9 cellular contexts compared by ENCODE assay signal in genomic region chr12:44317651-44318126, GRCh38.
DNase-seq lines count a peak whose midpoint lies in the region; ATAC-seq, FAIRE-seq and TF ChIP-seq lines count a peak whose summit lies in the region.
"Had no signal": no experiment of that assay in that cellular context is flagged by ENCODE, and none has a peak within 500 bp of the region (broad histone marks: within the 10 kb centered on the region; RNA-seq: fewer than 3 reads in every experiment).

No MANE protein-coding gene starts in this region.

- H3K4me1 ChIP-seq in endodermal cell (ENCODE audit: control insufficient read depth, insufficient read depth, low read length) (no peaks in the 10 kb centered on the region), vagina (no peaks in the 10 kb centered on the region)

- no peaks in the 10 kb centered on the region for H3K36me3 Mint-ChIP-seq in endodermal cell (ENCODE audit: low read depth)
- no peaks in the 10 kb centered on the region for H3K36me3 Mint-ChIP-seq in stimulated activated effector memory CD8-positive, alpha-beta T cell treated with anti-CD3 and anti-CD28 coated beads, Interleukin-12 subunit alpha, Interleukin-12 subunit beta, amount 100 ng/mL, for 72 hours

- H3K27me3 Mint-ChIP-seq in endodermal cell (ENCODE audit: insufficient read depth) = no peaks in the 10 kb centered on the region

- no peak overlapping the region for H3K9ac ChIP-seq in endodermal cell (ENCODE audit: extremely low read depth, low read length, poor library complexity, severe bottlenecking)

- H3K36me3 ChIP-seq in endodermal cell (ENCODE audit: control insufficient read depth, insufficient read depth, low read length) = no peaks in the 10 kb centered on the region
- no peaks in the 10 kb centered on the region for H3K36me3 ChIP-seq in vagina

- H3K9me3 ChIP-seq in endodermal cell (ENCODE audit: control insufficient read depth, low read length) (peaks cover 2% of the 10 kb centered on the region), vagina (no peaks in the 10 kb centered on the region)

- DNase-seq in NCI-H2171 treated with DMSO at 0.1 percent for 48 hours (lab: John Stamatoyannopoulos, UW) (peak; percentile 58), endodermal cell (peak; percentile 75), vagina (ENCODE audit: extremely low spot score in 2 of 2) (no peak), frontal cortex (ENCODE audit: low spot score in 2 of 2) (no peak)
- DNase-seq in stimulated activated effector memory CD8-positive, alpha-beta T cell treated with anti-CD3 and anti-CD28 coated beads, Interleukin-12 subunit alpha, Interleukin-12 subunit beta, amount 100 ng/mL, for 72 hours (ENCODE audit: low spot score in 2 of 2) = no peak

- TF ChIP-seq CTCF in C4-2B (conservative IDR thresholded peaks at IDR 0.05) (peak; percentile 63), endodermal cell (conservative IDR thresholded peaks at IDR 0.05) (peak; percentile 80), vagina (IDR thresholded peaks at IDR 0.05) (no peak)

- no peak overlapping the region for H3K4me3 Mint-ChIP-seq in endodermal cell
- H3K4me3 Mint-ChIP-seq in stimulated activated effector memory CD8-positive, alpha-beta T cell treated with anti-CD3 and anti-CD28 coated beads, Interleukin-12 subunit alpha, Interleukin-12 subunit beta, amount 100 ng/mL, for 72 hours = no peak overlapping the region

- no peak overlapping the region for H3K27ac ChIP-seq in C4-2B
- no peak overlapping the region for H3K27ac ChIP-seq in endodermal cell (ENCODE audit: low read depth, low read length)
- H3K27ac ChIP-seq in vagina = no peak overlapping the region

- WGBS in endodermal cell (ENCODE audit: insufficient coverage in 1 of 2, insufficient read length in 1 of 2), 2 experiments = 74 to 77% methylated on average over 4 to 7 of the region's 7 CpGs

- H3K27me3 ChIP-seq in endodermal cell (ENCODE audit: control insufficient read depth, insufficient read depth, low read length, poor library complexity, severe bottlenecking) (no peaks in the 10 kb centered on the region), vagina (no peaks in the 10 kb centered on the region)

- H3K9me3 Mint-ChIP-seq in endodermal cell = peaks cover 8% of the 10 kb centered on the region
- peaks cover 2% of the 10 kb centered on the region for H3K9me3 Mint-ChIP-seq in stimulated activated effector memory CD8-positive, alpha-beta T cell treated with anti-CD3 and anti-CD28 coated beads, Interleukin-12 subunit alpha, Interleukin-12 subunit beta, amount 100 ng/mL, for 72 hours

- H3K4me1 Mint-ChIP-seq in endodermal cell = no peaks in the 10 kb centered on the region
- H3K4me1 Mint-ChIP-seq in stimulated activated effector memory CD8-positive, alpha-beta T cell treated with anti-CD3 and anti-CD28 coated beads, Interleukin-12 subunit alpha, Interleukin-12 subunit beta, amount 100 ng/mL, for 72 hours = no peaks in the 10 kb centered on the region

- intact Hi-C loops in vagina (cut with DNase I) = no loop called here

- no peak for FAIRE-seq in frontal cortex (lab: Jason Lieb, UNC)
- FAIRE-seq: K562 had no signal

- ATAC-seq in GM18868 (IDR thresholded peaks at IDR 0.05; ENCODE audit: unreplicated experiment) = peak; percentile 94
- peak; percentile 60 for ATAC-seq in HG03060 (IDR thresholded peaks at IDR 0.05; ENCODE audit: low read depth, unreplicated experiment)
- ATAC-seq in stimulated activated effector memory CD8-positive, alpha-beta T cell treated with anti-CD3 and anti-CD28 coated beads, Interleukin-12 subunit alpha, Interleukin-12 subunit beta, amount 100 ng/mL, for 72 hours = peak; percentile 45
- ATAC-seq: K562 had no signal

- H3K4me3 ChIP-seq in endodermal cell (ENCODE audit: low read length) (no peak overlapping the region), vagina (no peak overlapping the region)
- H3K4me3 ChIP-seq: K562 had no signal

- no peak overlapping the region for H3K27ac Mint-ChIP-seq in endodermal cell
- H3K27ac Mint-ChIP-seq in stimulated activated effector memory CD8-positive, alpha-beta T cell treated with anti-CD3 and anti-CD28 coated beads, Interleukin-12 subunit alpha, Interleukin-12 subunit beta, amount 100 ng/mL, for 72 hours = no peak overlapping the region

- no peak for TF ChIP-seq POLR2A in vagina (IDR thresholded peaks at IDR 0.05)

Comparison
In these comparisons a context has a peak if more than half of its experiments do, and no peak if none do; other contexts are left out.
1. CTCF ChIP-seq: peak in C4-2B (single experiment) and endodermal cell (single experiment); none in vagina (0 of 3).
2. DNase-seq: peak in NCI-H2171 treated with DMSO at 0.1 percent for 48 hours (single experiment) and endodermal cell (single experiment); none in stimulated activated effector memory CD8-positive, alpha-beta T cell treated with anti-CD3 and anti-CD28 coated beads, Interleukin-12 subunit alpha, Interleukin-12 subunit beta, amount 100 ng/mL, for 72 hours (0 of 2), vagina (0 of 2) and frontal cortex (0 of 2).
3. Peak in every context shown above with its lines, with median percentiles within 50 percentile points of each other: ATAC-seq.